1 cellular context compared by ENCODE assay signal in genomic region chr6:35731736-35732532, GRCh38.
A peak's percentile ranks its signal among the peaks of the same experiment; 100 is the strongest.
TF ChIP-seq lines count a peak whose summit lies in the region.

No MANE protein-coding gene starts in this region.

TF ChIP-seq in HepG2, 621 proteins besides CTCF, POLR2A, EP300 and RAD21 (continued from another document and continues in another):
- TF ChIP-seq, protein P1, sequence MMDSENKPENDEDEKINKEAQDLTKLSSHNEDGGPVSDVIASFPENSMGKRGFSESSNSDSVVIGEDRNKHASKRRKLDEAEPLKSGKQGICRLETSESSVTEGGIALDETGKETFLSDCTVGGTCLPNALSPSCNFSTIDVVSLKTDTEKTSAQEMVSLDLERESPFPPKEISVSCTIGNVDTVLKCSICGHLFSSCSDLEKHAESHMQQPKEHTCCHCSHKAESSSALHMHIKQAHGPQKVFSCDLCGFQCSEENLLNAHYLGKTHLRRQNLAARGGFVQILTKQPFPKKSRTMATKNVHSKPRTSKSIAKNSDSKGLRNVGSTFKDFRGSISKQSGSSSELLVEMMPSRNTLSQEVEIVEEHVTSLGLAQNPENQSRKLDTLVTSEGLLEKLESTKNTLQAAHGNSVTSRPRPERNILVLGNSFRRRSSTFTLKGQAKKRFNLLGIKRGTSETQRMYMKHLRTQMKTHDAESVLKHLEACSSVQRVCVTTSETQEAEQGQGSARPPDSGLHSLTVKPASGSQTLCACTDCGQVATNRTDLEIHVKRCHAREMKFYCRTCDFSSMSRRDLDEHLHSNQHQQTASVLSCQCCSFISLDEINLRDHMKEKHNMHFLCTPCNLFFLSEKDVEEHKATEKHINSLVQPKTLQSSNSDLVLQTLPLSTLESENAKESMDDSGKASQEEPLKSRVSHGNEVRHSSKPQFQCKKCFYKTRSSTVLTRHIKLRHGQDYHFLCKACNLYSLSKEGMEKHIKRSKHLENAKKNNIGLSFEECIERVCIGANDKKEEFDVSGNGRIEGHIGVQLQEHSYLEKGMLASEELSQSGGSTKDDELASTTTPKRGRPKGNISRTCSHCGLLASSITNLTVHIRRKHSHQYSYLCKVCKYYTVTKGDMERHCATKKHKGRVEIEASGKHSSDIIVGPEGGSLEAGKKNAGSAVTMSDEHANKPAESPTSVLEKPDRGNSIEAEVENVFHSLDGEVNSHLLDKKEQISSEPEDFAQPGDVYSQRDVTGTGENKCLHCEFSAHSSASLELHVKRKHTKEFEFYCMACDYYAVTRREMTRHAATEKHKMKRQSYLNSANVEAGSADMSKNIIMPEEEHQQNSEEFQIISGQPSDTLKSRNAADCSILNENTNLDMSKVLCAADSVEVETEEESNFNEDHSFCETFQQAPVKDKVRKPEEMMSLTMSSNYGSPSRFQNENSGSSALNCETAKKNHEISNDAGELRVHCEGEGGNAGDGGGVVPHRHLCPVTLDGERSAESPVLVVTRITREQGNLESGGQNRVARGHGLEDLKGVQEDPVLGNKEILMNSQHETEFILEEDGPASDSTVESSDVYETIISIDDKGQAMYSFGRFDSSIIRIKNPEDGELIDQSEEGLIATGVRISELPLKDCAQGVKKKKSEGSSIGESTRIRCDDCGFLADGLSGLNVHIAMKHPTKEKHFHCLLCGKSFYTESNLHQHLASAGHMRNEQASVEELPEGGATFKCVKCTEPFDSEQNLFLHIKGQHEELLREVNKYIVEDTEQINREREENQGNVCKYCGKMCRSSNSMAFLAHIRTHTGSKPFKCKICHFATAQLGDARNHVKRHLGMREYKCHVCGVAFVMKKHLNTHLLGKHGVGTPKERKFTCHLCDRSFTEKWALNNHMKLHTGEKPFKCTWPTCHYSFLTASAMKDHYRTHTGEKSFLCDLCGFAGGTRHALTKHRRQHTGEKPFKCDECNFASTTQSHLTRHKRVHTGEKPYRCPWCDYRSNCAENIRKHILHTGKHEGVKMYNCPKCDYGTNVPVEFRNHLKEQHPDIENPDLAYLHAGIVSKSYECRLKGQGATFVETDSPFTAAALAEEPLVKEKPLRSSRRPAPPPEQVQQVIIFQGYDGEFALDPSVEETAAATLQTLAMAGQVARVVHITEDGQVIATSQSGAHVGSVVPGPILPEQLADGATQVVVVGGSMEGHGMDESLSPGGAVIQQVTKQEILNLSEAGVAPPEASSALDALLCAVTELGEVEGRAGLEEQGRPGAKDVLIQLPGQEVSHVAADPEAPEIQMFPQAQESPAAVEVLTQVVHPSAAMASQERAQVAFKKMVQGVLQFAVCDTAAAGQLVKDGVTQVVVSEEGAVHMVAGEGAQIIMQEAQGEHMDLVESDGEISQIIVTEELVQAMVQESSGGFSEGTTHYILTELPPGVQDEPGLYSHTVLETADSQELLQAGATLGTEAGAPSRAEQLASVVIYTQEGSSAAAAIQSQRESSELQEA (CRISPR knock-in tag; IDR thresholded peaks at IDR 0.05; ENCODE audit: not compliant biosample characterization): peak; percentile 88
- TF ChIP-seq YEATS2 (CRISPR knock-in tag; IDR thresholded peaks at IDR 0.05; ENCODE audit: borderline replicate concordance) (peak; percentile 68), BCLAF1 (IDR thresholded peaks at IDR 0.05) (no peak), ZNF589 (CRISPR knock-in tag; conservative IDR thresholded peaks at IDR 0.05) (peak; percentile 96), FOXA1 (IDR thresholded peaks at IDR 0.05) (no peak), FOXA1 (CRISPR knock-in tag; IDR thresholded peaks at IDR 0.05) (peak; percentile 87), ZNF703 (CRISPR knock-in tag; IDR thresholded peaks at IDR 0.05; ENCODE audit: borderline replicate concordance) (no peak; the same call in 1 of the 2 replicates), U2AF2 (IDR thresholded peaks at IDR 0.05; ENCODE audit: low read depth, low read length) (peak; percentile 64; the same call in 1 of the 2 replicates), ZSCAN31 (CRISPR knock-in tag; IDR thresholded peaks at IDR 0.05; ENCODE audit: low read depth) (0 out of 2 replicates have a peak, but pooled peaks have one; percentile 37), ZNF430 (CRISPR knock-in tag; IDR thresholded peaks at IDR 0.05) (no peak; the same call in 1 of the 2 replicates), KAT2B (IDR thresholded peaks at IDR 0.05; ENCODE audit: borderline replicate concordance, low read depth, low read length) (no peak), ZFP90 (CRISPR knock-in tag; IDR thresholded peaks at IDR 0.05; ENCODE audit: borderline replicate concordance) (no peak), MAF1 (CRISPR knock-in tag; IDR thresholded peaks at IDR 0.05; ENCODE audit: borderline replicate concordance) (no peak; the same call in 1 of the 2 replicates), ZNF646 (CRISPR knock-in tag; IDR thresholded peaks at IDR 0.05) (no peak), MZF1 (CRISPR knock-in tag; IDR thresholded peaks at IDR 0.05; ENCODE audit: borderline replicate concordance) (no peak; the same call in 1 of the 2 replicates), SNRNP70 (IDR thresholded peaks at IDR 0.05; ENCODE audit: low read depth, low read length) (no peak), MED1 (CRISPR knock-in tag; IDR thresholded peaks at IDR 0.05) (no peak; the same call in 1 of the 2 replicates), ATAD3A (CRISPR knock-in tag; IDR thresholded peaks at IDR 0.05) (no peak)
- TF ChIP-seq, protein P2, sequence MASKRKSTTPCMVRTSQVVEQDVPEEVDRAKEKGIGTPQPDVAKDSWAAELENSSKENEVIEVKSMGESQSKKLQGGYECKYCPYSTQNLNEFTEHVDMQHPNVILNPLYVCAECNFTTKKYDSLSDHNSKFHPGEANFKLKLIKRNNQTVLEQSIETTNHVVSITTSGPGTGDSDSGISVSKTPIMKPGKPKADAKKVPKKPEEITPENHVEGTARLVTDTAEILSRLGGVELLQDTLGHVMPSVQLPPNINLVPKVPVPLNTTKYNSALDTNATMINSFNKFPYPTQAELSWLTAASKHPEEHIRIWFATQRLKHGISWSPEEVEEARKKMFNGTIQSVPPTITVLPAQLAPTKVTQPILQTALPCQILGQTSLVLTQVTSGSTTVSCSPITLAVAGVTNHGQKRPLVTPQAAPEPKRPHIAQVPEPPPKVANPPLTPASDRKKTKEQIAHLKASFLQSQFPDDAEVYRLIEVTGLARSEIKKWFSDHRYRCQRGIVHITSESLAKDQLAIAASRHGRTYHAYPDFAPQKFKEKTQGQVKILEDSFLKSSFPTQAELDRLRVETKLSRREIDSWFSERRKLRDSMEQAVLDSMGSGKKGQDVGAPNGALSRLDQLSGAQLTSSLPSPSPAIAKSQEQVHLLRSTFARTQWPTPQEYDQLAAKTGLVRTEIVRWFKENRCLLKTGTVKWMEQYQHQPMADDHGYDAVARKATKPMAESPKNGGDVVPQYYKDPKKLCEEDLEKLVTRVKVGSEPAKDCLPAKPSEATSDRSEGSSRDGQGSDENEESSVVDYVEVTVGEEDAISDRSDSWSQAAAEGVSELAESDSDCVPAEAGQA (IDR thresholded peaks at IDR 0.05; ENCODE audit: low read depth): peak; percentile 10; the same call in 1 of the 2 replicates
- TF ChIP-seq, protein P2 (CRISPR knock-in tag; IDR thresholded peaks at IDR 0.05; ENCODE audit: borderline replicate concordance): no peak
- TF ChIP-seq, protein P3, sequence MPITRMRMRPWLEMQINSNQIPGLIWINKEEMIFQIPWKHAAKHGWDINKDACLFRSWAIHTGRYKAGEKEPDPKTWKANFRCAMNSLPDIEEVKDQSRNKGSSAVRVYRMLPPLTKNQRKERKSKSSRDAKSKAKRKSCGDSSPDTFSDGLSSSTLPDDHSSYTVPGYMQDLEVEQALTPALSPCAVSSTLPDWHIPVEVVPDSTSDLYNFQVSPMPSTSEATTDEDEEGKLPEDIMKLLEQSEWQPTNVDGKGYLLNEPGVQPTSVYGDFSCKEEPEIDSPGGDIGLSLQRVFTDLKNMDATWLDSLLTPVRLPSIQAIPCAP (CRISPR knock-in tag; IDR thresholded peaks at IDR 0.05; ENCODE audit: low read depth): no peak
- TF ChIP-seq, protein P4, sequence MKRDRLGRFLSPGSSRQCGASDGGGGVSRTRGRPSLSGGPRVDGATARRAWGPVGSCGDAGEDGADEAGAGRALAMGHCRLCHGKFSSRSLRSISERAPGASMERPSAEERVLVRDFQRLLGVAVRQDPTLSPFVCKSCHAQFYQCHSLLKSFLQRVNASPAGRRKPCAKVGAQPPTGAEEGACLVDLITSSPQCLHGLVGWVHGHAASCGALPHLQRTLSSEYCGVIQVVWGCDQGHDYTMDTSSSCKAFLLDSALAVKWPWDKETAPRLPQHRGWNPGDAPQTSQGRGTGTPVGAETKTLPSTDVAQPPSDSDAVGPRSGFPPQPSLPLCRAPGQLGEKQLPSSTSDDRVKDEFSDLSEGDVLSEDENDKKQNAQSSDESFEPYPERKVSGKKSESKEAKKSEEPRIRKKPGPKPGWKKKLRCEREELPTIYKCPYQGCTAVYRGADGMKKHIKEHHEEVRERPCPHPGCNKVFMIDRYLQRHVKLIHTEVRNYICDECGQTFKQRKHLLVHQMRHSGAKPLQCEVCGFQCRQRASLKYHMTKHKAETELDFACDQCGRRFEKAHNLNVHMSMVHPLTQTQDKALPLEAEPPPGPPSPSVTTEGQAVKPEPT (CRISPR knock-in tag; IDR thresholded peaks at IDR 0.05; ENCODE audit: low read depth): no peak
